8 cellular contexts compared by ENCODE assay signal in the genomic region with DNA sequence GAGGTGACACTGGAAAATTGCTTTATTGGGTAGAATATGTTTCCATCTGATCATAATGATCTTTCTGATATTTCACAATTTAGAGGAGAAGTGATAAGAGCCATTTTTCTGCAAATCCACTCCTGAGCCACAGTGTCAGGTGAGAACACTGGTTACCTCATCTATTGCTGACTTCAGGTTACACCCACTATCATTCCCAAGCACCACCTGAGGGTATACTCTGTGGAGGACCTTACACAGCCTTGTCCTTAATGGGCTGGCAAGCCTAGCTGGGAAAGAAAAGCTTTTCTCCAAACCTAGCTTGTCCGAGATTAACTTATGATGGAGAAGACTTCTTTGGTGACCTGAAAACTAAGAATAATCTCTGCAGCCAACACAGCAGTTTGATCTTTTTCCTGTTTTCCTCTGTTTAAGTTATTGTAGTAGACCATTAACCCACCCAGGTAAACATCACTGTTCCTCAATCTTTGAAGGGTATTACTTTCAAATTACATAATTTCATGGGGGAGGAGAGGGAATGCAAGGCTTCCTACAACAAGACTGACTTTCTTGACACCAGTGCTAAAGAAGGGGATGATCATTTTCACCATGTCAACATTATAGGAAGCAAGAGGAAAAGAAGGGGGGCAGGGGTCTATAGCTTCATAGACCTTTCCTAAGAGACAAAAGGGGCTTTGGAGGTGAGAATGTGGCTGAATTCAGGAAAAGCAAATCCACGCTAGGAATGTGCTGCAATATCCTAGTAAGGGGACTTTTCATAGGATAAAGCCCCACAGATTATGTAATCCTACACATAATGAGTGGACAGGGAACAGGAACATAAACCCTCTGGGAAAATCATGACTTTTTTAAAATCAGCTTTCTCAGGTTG. TPM values are rescaled to one million over a fixed set of nuclear protein-coding genes. Genes with fewer than 3 reads are reported as not detected.
DNase-seq lines count a peak whose midpoint lies in the region; ATAC-seq, FAIRE-seq and TF ChIP-seq lines count a peak whose summit lies in the region.

No MANE protein-coding gene starts in this region.

- ATAC-seq in heart right ventricle (no peak), left cardiac atrium (no peak), left colon (peak; percentile 54), upper lobe of left lung (ENCODE audit: low FRiP score in 2 of 2) (no peak)

- H4K20me1 ChIP-seq in astrocyte (ENCODE audit: insufficient read depth, low read length), result peaks cover 19% of the 10 kb centered on the region

- no peak for TF ChIP-seq POLR2A in upper lobe of left lung (IDR thresholded peaks at IDR 0.05)

- peaks cover 61% of the 10 kb centered on the region for H3K79me2 ChIP-seq in astrocyte (ENCODE audit: insufficient read depth, low read length)

- no peaks in the 10 kb centered on the region for H3K36me3 ChIP-seq in heart right ventricle
- H3K36me3 ChIP-seq in astrocyte (ENCODE audit: insufficient read depth, low read length), result no peaks in the 10 kb centered on the region
- no peaks in the 10 kb centered on the region for H3K36me3 ChIP-seq in upper lobe of left lung

- 64 to 71% methylated on average over 2 of the region's 2 CpGs for WGBS in heart right ventricle, 2 donors
- 84 to 89% methylated on average over 2 of the region's 2 CpGs for WGBS in upper lobe of left lung, 2 donors

- H3K9me3 ChIP-seq in heart right ventricle, result no peaks in the 10 kb centered on the region
- H3K9me3 ChIP-seq in astrocyte (ENCODE audit: insufficient read depth, low read depth, low read length), result no peaks in the 10 kb centered on the region
- H3K9me3 ChIP-seq in upper lobe of left lung, result no peaks in the 10 kb centered on the region

- H3K9ac ChIP-seq in astrocyte (ENCODE audit: low read length), result peak overlapping the region; percentile 89

- TF ChIP-seq CTCF in heart right ventricle (IDR thresholded peaks at IDR 0.05) (no peak), astrocyte (IDR thresholded peaks at IDR 0.05; ENCODE audit: insufficient read depth, low read depth, low read length) (no peak), upper lobe of left lung (IDR thresholded peaks at IDR 0.05) (no peak)

- no peak overlapping the region for H3K27ac Mint-ChIP-seq in astrocyte (ENCODE audit: unreplicated experiment)

- DNase-seq in heart right ventricle, result no peak
- no peak for DNase-seq in left cardiac atrium
- DNase-seq in astrocyte (ENCODE audit: low read depth), result no peak
- DNase-seq in left colon, result no peak
- no peak for DNase-seq in upper lobe of left lung
- no peak for DNase-seq in foreskin melanocyte
- no peak for DNase-seq in HuH-7.5 (ENCODE audit: low spot score)
- no peak for DNase-seq in HCEC 1CT

- H3K4me1 Mint-ChIP-seq in astrocyte (ENCODE audit: low read depth, unreplicated experiment), result peaks cover 8% of the 10 kb centered on the region

- H3K4me3 ChIP-seq in heart right ventricle (peak overlapping the region in 9 of 10 donors; percentile 59 to 99 (median 89)), astrocyte (ENCODE audit: insufficient read depth, low read depth, low read length) (peak overlapping the region; percentile 82), upper lobe of left lung (peak overlapping the region in 3 of 4 donors; percentile 72 to 87 (median 73))

- H3K4me3 Mint-ChIP-seq in astrocyte (ENCODE audit: unreplicated experiment), result peak overlapping the region; percentile 92

- no peak for TF ChIP-seq EP300 in upper lobe of left lung (IDR thresholded peaks at IDR 0.05)

- no peaks in the 10 kb centered on the region for H3K27me3 Mint-ChIP-seq in astrocyte (ENCODE audit: low read depth, unreplicated experiment)

- no peaks in the 10 kb centered on the region for H3K36me3 Mint-ChIP-seq in astrocyte (ENCODE audit: low read depth, unreplicated experiment)

- intact Hi-C loops in heart right ventricle (cut with DNase I), result loop anchor here in 1 of 10 donors (1.0 kb wide), 1 partner anchor 33 kb away; no protein-coding TSS in a partner anchor
- intact Hi-C loops in left cardiac atrium (cut with DNase I), result no loop called here
- intact Hi-C loops in left colon (cut with DNase I, micrococcal nuclease), result no loop called here

- peak overlapping the region; percentile 92 for H3K4me2 ChIP-seq in astrocyte (ENCODE audit: low read length)

- H3K27me3 ChIP-seq in heart right ventricle (no peaks in the 10 kb centered on the region), astrocyte (ENCODE audit: insufficient read depth, low read length) (no peaks in the 10 kb centered on the region), upper lobe of left lung (no peaks in the 10 kb centered on the region)

- H2AFZ ChIP-seq in astrocyte (ENCODE audit: low read depth, low read length), result no peak overlapping the region

- peaks cover 0 to 46% (median 21%) of the 10 kb centered on the region in 9 donors for H3K4me1 ChIP-seq in heart right ventricle
- peaks cover 13% of the 10 kb centered on the region for H3K4me1 ChIP-seq in astrocyte (ENCODE audit: insufficient read depth, low read length)
- H3K4me1 ChIP-seq in upper lobe of left lung, result peaks cover 7 to 26% (median 17%) of the 10 kb centered on the region in 4 donors

- H3K9me3 Mint-ChIP-seq in astrocyte (ENCODE audit: unreplicated experiment), result no peaks in the 10 kb centered on the region

- FAIRE-seq in astrocyte (lab: Jason Lieb, UNC), result no peak

- H3K27ac ChIP-seq in heart right ventricle (peak overlapping the region; percentile 76 to 96 (median 90)), astrocyte (ENCODE audit: low read depth, low read length) (peak overlapping the region; percentile 97), upper lobe of left lung (peak overlapping the region in 1 of 4 donors; percentile 88)

RNA-seq across cellular contexts. Expression of gene NCEH1, which starts 1.7 kb away (rescaled TPM):
- total RNA-seq in heart right ventricle (10 to 100 TPM; 40.8 to 66.4 (median 51.8) TPM), left cardiac atrium (10 to 100 TPM; 21.4 to 25.5 TPM), astrocyte (14.1 and 16.9 TPM in 2 replicates), left colon (10 to 100 TPM; 43.3 to 49.0 TPM), upper lobe of left lung (10 to 100 TPM; 16.8 to 73.1 (median 36.4) TPM)
- 10 to 100 TPM in 1 of 2 donors, 1 to 10 TPM in 1; 8.7 to 12.7 TPM for polyA plus RNA-seq in heart right ventricle

RNA-seq across cellular contexts. Expression of gene ECT2, which starts 41.4 kb away (rescaled TPM):
- total RNA-seq in heart right ventricle, result 1 to 10 TPM; 2.9 to 8.0 (median 5.5) TPM
- polyA plus RNA-seq in heart right ventricle, result 1 to 10 TPM; 2.0 to 2.2 TPM
- total RNA-seq in left cardiac atrium, result 1 to 10 TPM; 5.6 to 5.8 TPM
- total RNA-seq in astrocyte, result 14.9 and 16.4 TPM in 2 replicates
- 10 to 100 TPM; 15.7 to 22.3 TPM for total RNA-seq in left colon
- total RNA-seq in upper lobe of left lung, result 10 to 100 TPM in 5 of 6 donors, 1 to 10 TPM in 1; 7.1 to 18.7 (median 13.7) TPM
